ENCODE assay signal across 1 cellular context in genomic region chr11:76919887-76920746, GRCh38.
A peak's percentile ranks its signal among the peaks of the same experiment; 100 is the strongest.
TF ChIP-seq lines count a peak whose summit lies in the region.

No MANE protein-coding gene starts in this region.

TF ChIP-seq in SK-N-SH, 30 proteins besides CTCF, POLR2A, EP300 and RAD21 (continued from another document):
- TF ChIP-seq GABPA (IDR thresholded peaks at IDR 0.05; ENCODE audit: low read depth) (no peak), RXRA (IDR thresholded peaks at IDR 0.05; ENCODE audit: borderline replicate concordance, low read depth) (no peak), MAX (IDR thresholded peaks at IDR 0.05; ENCODE audit: low read depth) (no peak), CHD2 (IDR thresholded peaks at IDR 0.05; ENCODE audit: low read length, partially characterized antibody) (peak; percentile 26), MEF2A (IDR thresholded peaks at IDR 0.05; ENCODE audit: borderline replicate concordance, low read depth) (no peak), YY1 (IDR thresholded peaks at IDR 0.05; ENCODE audit: low read depth) (no peak), SIN3A (IDR thresholded peaks at IDR 0.05; ENCODE audit: borderline replicate concordance, low read depth, low read length) (no peak), SMC3 (IDR thresholded peaks at IDR 0.05; ENCODE audit: low read depth, low read length) (peak; percentile 33), FOXM1 (IDR thresholded peaks at IDR 0.05; ENCODE audit: low read depth) (no peak), NFIC (IDR thresholded peaks at IDR 0.05; ENCODE audit: borderline replicate concordance) (no peak), FOXJ3 (CRISPR knock-in tag; IDR thresholded peaks at IDR 0.05) (no peak), USF1 (IDR thresholded peaks at IDR 0.05; ENCODE audit: borderline replicate concordance, low read depth) (no peak), USF2 (IDR thresholded peaks at IDR 0.05; ENCODE audit: borderline replicate concordance, low read depth, low read length) (no peak), IRF3 (IDR thresholded peaks at IDR 0.05; ENCODE audit: low read depth, low read length) (no peak), POLR2AphosphoS5 (IDR thresholded peaks at IDR 0.05; ENCODE audit: low read depth, low read length) (no peak), TAF1 (IDR thresholded peaks at IDR 0.05; ENCODE audit: borderline replicate concordance, low read depth, low read length) (no peak), NRF1 (IDR thresholded peaks at IDR 0.05; ENCODE audit: low read depth, low read length) (no peak), ELF1 (IDR thresholded peaks at IDR 0.05) (peak; percentile 65), ZBTB33 (IDR thresholded peaks at IDR 0.05; ENCODE audit: borderline replicate concordance, low read depth) (no peak), TCF12 (IDR thresholded peaks at IDR 0.05) (no peak), RCOR1 (IDR thresholded peaks at IDR 0.05; ENCODE audit: low read length) (no peak), TEAD4 (IDR thresholded peaks at IDR 0.05; ENCODE audit: borderline replicate concordance, insufficient read depth) (no peak), JUND (IDR thresholded peaks at IDR 0.05) (no peak), MXI1 (IDR thresholded peaks at IDR 0.05; ENCODE audit: low read depth, low read length) (0 out of 2 replicates have a peak, but pooled peaks have one; percentile 25)
